Comparison of ENCODE assay signal across 23 cellular contexts in genomic region chr13:99857738-99858137, GRCh38.
DNase-seq lines count a peak whose midpoint lies in the region; ATAC-seq, FAIRE-seq and TF ChIP-seq lines count a peak whose summit lies in the region.
"Had no signal": no experiment of that assay in that cellular context is flagged by ENCODE, and none has a peak within 500 bp of the region (broad histone marks: within the 10 kb centered on the region; RNA-seq: fewer than 3 reads in every experiment).

No MANE protein-coding gene starts in this region.

- H3K27me3 ChIP-seq in GM23338 (ENCODE audit: insufficient read depth) (no peaks in the 10 kb centered on the region), small intestine (ENCODE audit: control insufficient read depth in 2 of 2, insufficient read depth in 2 of 2, low read length in 2 of 2) (no peaks in the 10 kb centered on the region)
- H3K27me3 ChIP-seq: Peyer's patch had no signal

- H3K27ac Mint-ChIP-seq in GM23338 = peak overlapping the region; percentile 1; the same call in 1 of the 2 replicates

- H3K36me3 ChIP-seq in GM23338 (ENCODE audit: insufficient read depth) (no peaks in the 10 kb centered on the region), small intestine (ENCODE audit: control insufficient read depth in 2 of 2, insufficient read depth in 2 of 2, low read length in 2 of 2) (peaks cover 0 to 3% of the 10 kb centered on the region in 2 donors)
- H3K36me3 ChIP-seq: Peyer's patch had no signal

- H3K9me3 ChIP-seq in small intestine (ENCODE audit: control insufficient read depth, low read depth) = no peaks in the 10 kb centered on the region
- H3K9me3 ChIP-seq: Peyer's patch had no signal

- peaks cover 2% of the 10 kb centered on the region for H3K27me3 Mint-ChIP-seq in GM23338 (ENCODE audit: insufficient read depth, low read depth, poor library complexity)

- H2AFZ ChIP-seq in GM23338 = no peak overlapping the region
- H2AFZ ChIP-seq: GM23248 had no signal

- no peaks in the 10 kb centered on the region for H3K9me2 ChIP-seq in GM23338 (ENCODE audit: insufficient read depth)

- DNase-seq in GM23338 (ENCODE audit: low spot score) (no peak), small intestine (peak; percentile 35), NCI-H2107 treated with DMSO at 0.1 percent for 48 hours (lab: John Stamatoyannopoulos, UW; ENCODE audit: unreplicated experiment) (no peak), NCI-H526 (lab: John Stamatoyannopoulos, UW) (no peak)
- DNase-seq in stimulated activated CD4-positive, alpha-beta T cell treated with anti-CD3 and anti-CD28 coated beads, Interleukin-2, amount 100 ng/mL, for 24 hours = no peak
- DNase-seq: CD8-positive, alpha-beta memory T cell; DMS 273 treated with DMSO at 0.1 percent for 48 hours; DND-41; GM23248; H9; Karpas-422; NCI-H1092 treated with DMSO at 0.1 percent for 48 hours; NCI-H1436; NCI-H187; NCI-H2081 treated with DMSO at 0.1 percent for 48 hours; NCI-H524; NCI-H82; OCI-M1; Peyer's patch; SHP77 treated with DMSO at 0.1 percent for 48 hours had no signal

- no peak overlapping the region for H3K27ac ChIP-seq in GM23338 (ENCODE audit: low read depth)
- H3K27ac ChIP-seq in VCaP = peak overlapping the region; percentile 89
- no peak overlapping the region for H3K27ac ChIP-seq in small intestine (ENCODE audit: low read depth in 1 of 2, low read length in 1 of 2)
- H3K27ac ChIP-seq: GM23248 had no signal

- no peak overlapping the region for H3K4me3 ChIP-seq in GM23338
- no peak overlapping the region for H3K4me3 ChIP-seq in small intestine (ENCODE audit: low read depth in 1 of 2, low read length in 2 of 2)
- H3K4me3 ChIP-seq: GM23248, Peyer's patch had no signal

- H3K9me3 Mint-ChIP-seq in GM23338 = no peaks in the 10 kb centered on the region
- H3K9me3 Mint-ChIP-seq: CD8-positive, alpha-beta memory T cell; H9 had no signal

- H3K4me2 ChIP-seq in GM23338 = 0 out of 2 replicates have a peak overlapping the region, but pooled peaks have one; percentile 27

- H3K4me1 ChIP-seq in GM23338 (ENCODE audit: insufficient read depth) = peaks cover 77% of the 10 kb centered on the region
- H3K4me1 ChIP-seq in small intestine (ENCODE audit: control insufficient read depth in 2 of 2, insufficient read depth in 1 of 2, low read depth in 1 of 2, low read length in 1 of 2) = no peaks in the 10 kb centered on the region

- TF ChIP-seq CTCF in GM23338 (conservative IDR thresholded peaks at IDR 0.05; ENCODE audit: low read depth in 2 of 2) (no peak), VCaP (conservative IDR thresholded peaks at IDR 0.05) (no peak)

- no peak for ATAC-seq in GM23338
- no peak for ATAC-seq in HG03342 (IDR thresholded peaks at IDR 0.05; ENCODE audit: unreplicated experiment)

- H3K4me1 Mint-ChIP-seq in GM23338 = peaks cover 83% of the 10 kb centered on the region

- no peaks in the 10 kb centered on the region for H3K36me3 Mint-ChIP-seq in GM23338 (ENCODE audit: low read depth)

- no peaks in the 10 kb centered on the region for H4K20me1 ChIP-seq in GM23338 (replicated peaks; ENCODE audit: insufficient read depth)

- FAIRE-seq in endometrium (lab: Jason Lieb, UNC) = peak; percentile 46
- no peak for FAIRE-seq in small intestine (lab: Jason Lieb, UNC)

- no peaks in the 10 kb centered on the region for H3K79me2 ChIP-seq in GM23338 (replicated peaks; ENCODE audit: insufficient read depth)

- H3K4me3 Mint-ChIP-seq in GM23338 = no peak overlapping the region
- H3K4me3 Mint-ChIP-seq: CD8-positive, alpha-beta memory T cell; H9 had no signal

- 0 out of 2 replicates have a peak, but pooled peaks cover 6% of the 10 kb centered on the region for H3F3A ChIP-seq in GM23338 (replicated peaks; ENCODE audit: low read depth)

TF ChIP-seq in GM23338, 12 proteins besides CTCF, POLR2A, EP300 and RAD21:
- TF ChIP-seq EZH2 (IDR thresholded peaks at IDR 0.05; ENCODE audit: low read depth, unreplicated experiment) = no peak
- TF ChIP-seq NANOG (IDR thresholded peaks at IDR 0.05; ENCODE audit: borderline replicate concordance) = no peak
- no peak for TF ChIP-seq STAT1 (IDR thresholded peaks at IDR 0.05; ENCODE audit: unreplicated experiment)
- TF ChIP-seq EZH2phosphoT487 (IDR thresholded peaks at IDR 0.05; ENCODE audit: unreplicated experiment) = no peak
- no peak for TF ChIP-seq JUNB (IDR thresholded peaks at IDR 0.05; ENCODE audit: unreplicated experiment)
- no peak for TF ChIP-seq ZNF114 (CRISPR knock-in tag; IDR thresholded peaks at IDR 0.05)
- TF ChIP-seq ETS1 (IDR thresholded peaks at IDR 0.05) = no peak
- no peak for TF ChIP-seq POLR2AphosphoS5 (IDR thresholded peaks at IDR 0.05; ENCODE audit: low read depth)
- no peak for TF ChIP-seq ZNF331 (CRISPR knock-in tag; IDR thresholded peaks at IDR 0.05; ENCODE audit: low read depth)
- no peak for TF ChIP-seq REST (IDR thresholded peaks at IDR 0.05; ENCODE audit: unreplicated experiment)
- TF ChIP-seq CREB1 (CRISPR knock-in tag; IDR thresholded peaks at IDR 0.05; ENCODE audit: low read depth) = no peak
